Comparison of ENCODE assay signal across 1 cellular context in the genomic region with DNA sequence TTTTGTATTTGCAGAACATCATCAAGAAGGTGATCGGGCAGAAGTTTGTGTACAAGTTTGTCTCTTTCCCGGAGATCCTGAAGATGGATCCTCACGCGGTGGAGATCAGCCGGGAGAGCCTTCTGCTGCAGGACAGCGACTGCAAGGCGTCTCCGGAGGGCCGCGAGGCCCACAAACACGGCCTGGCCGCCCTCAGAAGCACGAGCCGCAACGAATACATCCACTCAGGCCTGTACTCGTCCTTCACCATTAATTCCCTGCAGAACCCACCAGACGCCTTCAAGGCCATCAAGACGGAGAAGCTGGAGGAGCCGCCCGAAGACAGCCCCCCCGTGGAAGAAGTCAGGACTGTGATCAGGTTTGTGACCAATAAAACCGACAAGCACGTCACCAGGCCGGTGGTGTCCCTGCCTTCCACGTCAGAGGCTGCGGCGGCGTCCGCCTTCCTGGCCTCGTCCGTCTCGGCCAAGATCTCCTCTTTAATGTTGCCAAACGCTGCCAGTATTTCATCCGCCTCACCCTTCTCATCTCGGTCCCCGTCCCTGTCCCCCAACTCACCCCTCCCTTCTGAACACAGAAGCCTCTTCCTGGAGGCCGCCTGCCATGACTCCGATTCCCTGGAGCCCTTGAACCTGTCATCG.
A peak's percentile ranks its signal among the peaks of the same experiment; 100 is the strongest.
TF ChIP-seq lines count a peak whose summit lies in the region.

No MANE protein-coding gene starts in this region.

TF ChIP-seq in endothelial cell of umbilical vein, 7 proteins besides CTCF, POLR2A, EP300 and RAD21 (continued from another document):
- TF ChIP-seq GATA2 (IDR thresholded peaks at IDR 0.05; ENCODE audit: insufficient read depth, insufficient read length, low read depth, low read length) (no peak), MYC (IDR thresholded peaks at IDR 0.05; ENCODE audit: low read depth, low read length) (no peak), POLR2AphosphoS5 (IDR thresholded peaks at IDR 0.05; ENCODE audit: insufficient read depth, low read depth, low read length) (peak; percentile 12)
